ENCODE assay signal across 26 cellular contexts in genomic region chrX:73963682-73964081, GRCh38.
DNase-seq lines count a peak whose midpoint lies in the region; ATAC-seq lines count a peak whose summit lies in the region.
"Had no signal": no experiment of that assay in that cellular context is flagged by ENCODE, and none has a peak within 500 bp of the region (broad histone marks: within the 10 kb centered on the region; RNA-seq: fewer than 3 reads in every experiment).

No MANE protein-coding gene starts in this region.

- peaks cover 0 to 11% (median 0%) of the 10 kb centered on the region in 3 experiments for H3K36me3 ChIP-seq in naive thymus-derived CD4-positive, alpha-beta T cell (ENCODE audit: control insufficient read depth in 2 of 3, insufficient read depth in 3 of 3, low read length in 3 of 3)
- no peaks in the 10 kb centered on the region for H3K36me3 ChIP-seq in aorta (ENCODE audit: control insufficient read depth in 1 of 2, insufficient read depth in 2 of 2, low read length in 1 of 2)
- H3K36me3 ChIP-seq: neutrophil, transverse colon had no signal

- H3K9me3 Mint-ChIP-seq in activated naive CD8-positive, alpha-beta T cell (ENCODE audit: low read depth) = no peaks in the 10 kb centered on the region
- no peaks in the 10 kb centered on the region for H3K9me3 Mint-ChIP-seq in activated naive CD8-positive, alpha-beta T cell treated with anti-CD3 and anti-CD28 coated beads, Interleukin-2, amount 50 U/mL, for 24 hours
- no peaks in the 10 kb centered on the region for H3K9me3 Mint-ChIP-seq in naive thymus-derived CD4-positive, alpha-beta T cell
- H3K9me3 Mint-ChIP-seq: IgD-negative memory B cell, memory B cell had no signal

- no peak for DNase-seq in activated naive CD8-positive, alpha-beta T cell treated with anti-CD3 and anti-CD28 coated beads, Interleukin-2, amount 50 U/mL, for 24 hours
- DNase-seq in Right ventricle myocardium superior (peak; percentile 55), aorta (no peak), RKO (ENCODE audit: low spot score) (no peak)
- no peak for DNase-seq in naive thymus-derived CD4-positive, alpha-beta T cell
- no peak for DNase-seq in activated T-cell treated with anti-CD3 and anti-CD28 coated beads, Interleukin-2, amount 50 U/mL, for 48 hours
- DNase-seq: activated CD4-positive, alpha-beta T cell treated with anti-CD3 and anti-CD28 coated beads, Interleukin-2, amount 50 U/mL, for 4 hours; activated naive CD4-positive, alpha-beta T cell; Calu3; effector memory CD4-positive, alpha-beta T cell; EL; GOT3; NCI-H1694 treated with DMSO at 0.1 percent for 48 hours; NCI-H748 treated with DMSO at 0.1 percent for 48 hours; stimulated activated naive CD4-positive, alpha-beta T cell; T-helper 2 cell; transverse colon; WERI-Rb-1 had no signal

- CTCF ChIA-PET in naive thymus-derived CD4-positive, alpha-beta T cell (lab: Charles Lee) = no interaction called here

- H3K4me3 ChIP-seq in naive thymus-derived CD4-positive, alpha-beta T cell (ENCODE audit: low read length) = no peak overlapping the region
- no peak overlapping the region for H3K4me3 ChIP-seq in aorta (ENCODE audit: low read length in 2 of 2)
- H3K4me3 ChIP-seq: transverse colon had no signal

- no peak overlapping the region for H3K4me3 Mint-ChIP-seq in activated naive CD8-positive, alpha-beta T cell
- H3K4me3 Mint-ChIP-seq in activated naive CD8-positive, alpha-beta T cell treated with anti-CD3 and anti-CD28 coated beads, Interleukin-2, amount 50 U/mL, for 24 hours = no peak overlapping the region
- H3K4me3 Mint-ChIP-seq in naive thymus-derived CD4-positive, alpha-beta T cell = no peak overlapping the region
- H3K4me3 Mint-ChIP-seq: B cell, memory B cell had no signal

- POLR2A ChIA-PET in naive thymus-derived CD4-positive, alpha-beta T cell (lab: Charles Lee) = no interaction called here

- 62 to 76% methylated on average over 9 of the region's 9 CpGs for WGBS in aorta, 2 donors

- ATAC-seq in activated naive CD8-positive, alpha-beta T cell treated with anti-CD3 and anti-CD28 coated beads, Interleukin-2, amount 50 U/mL, for 24 hours = no peak
- ATAC-seq in Right ventricle myocardium superior (ENCODE audit: poor library complexity) (peak; percentile 91), aorta (ENCODE audit: low FRiP score) (peak; percentile 56), GM21529 (IDR thresholded peaks at IDR 0.05; ENCODE audit: unreplicated experiment) (no peak)
- no peak for ATAC-seq in naive thymus-derived CD4-positive, alpha-beta T cell
- ATAC-seq: sciatic nerve had no signal

- no peaks in the 10 kb centered on the region for H3K4me1 ChIP-seq in naive thymus-derived CD4-positive, alpha-beta T cell (ENCODE audit: control insufficient read depth in 2 of 2, insufficient read depth in 2 of 2, low read length in 2 of 2)
- H3K4me1 ChIP-seq in aorta (ENCODE audit: control insufficient read depth in 1 of 2, insufficient read depth in 2 of 2, low read length in 2 of 2) = peaks cover 0 to 6% of the 10 kb centered on the region in 2 donors

- H3K27me3 Mint-ChIP-seq in activated naive CD8-positive, alpha-beta T cell = no peaks in the 10 kb centered on the region
- no peaks in the 10 kb centered on the region for H3K27me3 Mint-ChIP-seq in activated naive CD8-positive, alpha-beta T cell treated with anti-CD3 and anti-CD28 coated beads, Interleukin-2, amount 50 U/mL, for 24 hours
- no peaks in the 10 kb centered on the region for H3K27me3 Mint-ChIP-seq in naive thymus-derived CD4-positive, alpha-beta T cell
- H3K27me3 Mint-ChIP-seq: B cell, IgD-negative memory B cell, memory B cell had no signal

- H3K27me3 ChIP-seq in naive thymus-derived CD4-positive, alpha-beta T cell (ENCODE audit: control insufficient read depth in 2 of 2, insufficient read depth in 2 of 2, low read length in 2 of 2) = no peaks in the 10 kb centered on the region
- H3K27me3 ChIP-seq in aorta (ENCODE audit: control insufficient read depth in 1 of 2, insufficient read depth in 2 of 2, low read length in 1 of 2) = no peaks in the 10 kb centered on the region
- H3K27me3 ChIP-seq: neutrophil, transverse colon had no signal

- no peaks in the 10 kb centered on the region for H3K9me3 ChIP-seq in naive thymus-derived CD4-positive, alpha-beta T cell (ENCODE audit: control insufficient read depth in 2 of 3, low read length in 3 of 3)
- H3K9me3 ChIP-seq in aorta (ENCODE audit: control insufficient read depth, low read length) = no peaks in the 10 kb centered on the region
- H3K9me3 ChIP-seq: neutrophil, transverse colon had no signal

- intact Hi-C loops in Right ventricle myocardium superior (cut with DNase I) (no loop called here), aorta (cut with DNase I) (no loop called here)
- intact Hi-C loops in naive thymus-derived CD4-positive, alpha-beta T cell (cut with micrococcal nuclease) = no loop called here

- peaks cover 4% of the 10 kb centered on the region for H3K36me3 Mint-ChIP-seq in activated naive CD8-positive, alpha-beta T cell
- peaks cover 15% of the 10 kb centered on the region for H3K36me3 Mint-ChIP-seq in activated naive CD8-positive, alpha-beta T cell treated with anti-CD3 and anti-CD28 coated beads, Interleukin-2, amount 50 U/mL, for 24 hours (ENCODE audit: low read depth)
- peaks cover 3 to 46% (median 7%) of the 10 kb centered on the region in 5 donors for H3K36me3 Mint-ChIP-seq in naive thymus-derived CD4-positive, alpha-beta T cell

- no peak overlapping the region for H3K27ac ChIP-seq in naive thymus-derived CD4-positive, alpha-beta T cell (ENCODE audit: low read depth, low read length)
- H3K27ac ChIP-seq in aorta (ENCODE audit: low read depth in 1 of 2, low read length in 2 of 2) = no peak overlapping the region
- H3K27ac ChIP-seq: 22Rv1, neutrophil, transverse colon, WERI-Rb-1 had no signal

- peaks cover 41% of the 10 kb centered on the region for H3K4me1 Mint-ChIP-seq in activated naive CD8-positive, alpha-beta T cell (ENCODE audit: low read depth)
- H3K4me1 Mint-ChIP-seq in activated naive CD8-positive, alpha-beta T cell treated with anti-CD3 and anti-CD28 coated beads, Interleukin-2, amount 50 U/mL, for 24 hours = peaks cover 36% of the 10 kb centered on the region
- peaks cover 9 to 75% (median 44%) of the 10 kb centered on the region in 7 donors for H3K4me1 Mint-ChIP-seq in naive thymus-derived CD4-positive, alpha-beta T cell

- peak overlapping the region; percentile 34 for H3K27ac Mint-ChIP-seq in activated naive CD8-positive, alpha-beta T cell
- no peak overlapping the region for H3K27ac Mint-ChIP-seq in activated naive CD8-positive, alpha-beta T cell treated with anti-CD3 and anti-CD28 coated beads, Interleukin-2, amount 50 U/mL, for 24 hours
- peak overlapping the region in 6 of 9 donors; percentile 27 to 74 (median 46) for H3K27ac Mint-ChIP-seq in naive thymus-derived CD4-positive, alpha-beta T cell
- H3K27ac Mint-ChIP-seq: B cell, IgD-negative memory B cell, memory B cell had no signal

Comparison
In these comparisons a context has a peak if more than half of its experiments do, and no peak if none do; other contexts are left out.
1. ATAC-seq: peak in Right ventricle myocardium superior (single experiment) and aorta (single experiment); none in activated naive CD8-positive, alpha-beta T cell treated with anti-CD3 and anti-CD28 coated beads, Interleukin-2, amount 50 U/mL, for 24 hours (single experiment), naive thymus-derived CD4-positive, alpha-beta T cell (single experiment) and GM21529 (single experiment).